ENCODE assay signal across 1 cellular context in the genomic region with DNA sequence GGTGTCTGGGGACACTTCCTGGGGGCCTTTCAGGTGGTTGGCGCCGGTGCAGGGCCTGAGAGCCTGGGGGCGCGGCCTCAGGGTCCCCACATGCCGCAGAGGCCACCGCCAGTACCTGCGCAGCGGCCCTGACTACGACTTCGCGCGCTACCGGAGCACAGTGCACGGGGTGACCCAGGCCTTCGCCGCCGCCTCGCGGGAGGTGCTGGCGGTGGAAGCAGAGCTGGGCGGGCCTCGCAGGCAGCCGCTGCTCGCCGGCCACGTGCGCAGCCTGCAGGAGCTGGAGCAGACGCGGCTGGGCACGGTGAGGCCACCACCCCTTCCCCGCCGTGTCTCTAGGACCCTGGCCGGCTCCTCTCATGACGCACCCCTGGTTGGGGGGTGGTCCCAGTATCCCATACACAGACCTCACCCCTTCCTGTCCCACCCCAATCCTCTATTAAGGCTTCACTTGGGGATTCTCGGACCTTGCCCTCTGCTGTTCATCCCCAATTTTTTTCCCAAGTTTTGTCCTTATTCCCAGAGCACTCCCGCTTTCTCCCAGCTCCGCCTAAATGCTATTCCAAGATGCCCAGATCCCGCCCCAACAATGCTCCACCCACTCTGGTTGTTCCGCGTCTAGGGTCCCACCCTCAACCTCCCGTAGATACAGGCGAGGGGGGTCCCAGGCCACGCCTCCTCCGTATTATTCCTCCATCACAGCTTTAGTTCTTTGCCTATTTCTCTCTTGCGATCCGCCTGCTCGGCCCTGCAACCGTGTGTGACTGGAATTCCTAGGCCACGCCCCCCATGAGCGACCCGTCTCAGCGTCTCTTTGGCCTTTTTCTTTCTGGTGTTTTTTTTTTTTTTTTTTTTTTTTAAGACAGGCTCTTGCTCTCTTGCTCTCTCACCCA.
A peak's percentile ranks its signal among the peaks of the same experiment; 100 is the strongest.
TF ChIP-seq lines count a peak whose summit lies in the region.

No MANE protein-coding gene starts in this region.

TF ChIP-seq in HepG2, 621 proteins besides CTCF, POLR2A, EP300 and RAD21 (continued from another document and continues in another):
- TF ChIP-seq, protein P1, sequence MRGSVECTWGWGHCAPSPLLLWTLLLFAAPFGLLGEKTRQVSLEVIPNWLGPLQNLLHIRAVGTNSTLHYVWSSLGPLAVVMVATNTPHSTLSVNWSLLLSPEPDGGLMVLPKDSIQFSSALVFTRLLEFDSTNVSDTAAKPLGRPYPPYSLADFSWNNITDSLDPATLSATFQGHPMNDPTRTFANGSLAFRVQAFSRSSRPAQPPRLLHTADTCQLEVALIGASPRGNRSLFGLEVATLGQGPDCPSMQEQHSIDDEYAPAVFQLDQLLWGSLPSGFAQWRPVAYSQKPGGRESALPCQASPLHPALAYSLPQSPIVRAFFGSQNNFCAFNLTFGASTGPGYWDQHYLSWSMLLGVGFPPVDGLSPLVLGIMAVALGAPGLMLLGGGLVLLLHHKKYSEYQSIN (CRISPR knock-in tag; IDR thresholded peaks at IDR 0.05; ENCODE audit: borderline replicate concordance), result no peak
- no peak for TF ChIP-seq ELF4 (CRISPR knock-in tag; IDR thresholded peaks at IDR 0.05; ENCODE audit: borderline replicate concordance)
- 0 out of 2 replicates have a peak, but pooled peaks have one; percentile 18 for TF ChIP-seq MAFG (CRISPR knock-in tag; IDR thresholded peaks at IDR 0.05)
- TF ChIP-seq TGIF2 (CRISPR knock-in tag; IDR thresholded peaks at IDR 0.05), result peak; percentile 63
- TF ChIP-seq, protein P2, sequence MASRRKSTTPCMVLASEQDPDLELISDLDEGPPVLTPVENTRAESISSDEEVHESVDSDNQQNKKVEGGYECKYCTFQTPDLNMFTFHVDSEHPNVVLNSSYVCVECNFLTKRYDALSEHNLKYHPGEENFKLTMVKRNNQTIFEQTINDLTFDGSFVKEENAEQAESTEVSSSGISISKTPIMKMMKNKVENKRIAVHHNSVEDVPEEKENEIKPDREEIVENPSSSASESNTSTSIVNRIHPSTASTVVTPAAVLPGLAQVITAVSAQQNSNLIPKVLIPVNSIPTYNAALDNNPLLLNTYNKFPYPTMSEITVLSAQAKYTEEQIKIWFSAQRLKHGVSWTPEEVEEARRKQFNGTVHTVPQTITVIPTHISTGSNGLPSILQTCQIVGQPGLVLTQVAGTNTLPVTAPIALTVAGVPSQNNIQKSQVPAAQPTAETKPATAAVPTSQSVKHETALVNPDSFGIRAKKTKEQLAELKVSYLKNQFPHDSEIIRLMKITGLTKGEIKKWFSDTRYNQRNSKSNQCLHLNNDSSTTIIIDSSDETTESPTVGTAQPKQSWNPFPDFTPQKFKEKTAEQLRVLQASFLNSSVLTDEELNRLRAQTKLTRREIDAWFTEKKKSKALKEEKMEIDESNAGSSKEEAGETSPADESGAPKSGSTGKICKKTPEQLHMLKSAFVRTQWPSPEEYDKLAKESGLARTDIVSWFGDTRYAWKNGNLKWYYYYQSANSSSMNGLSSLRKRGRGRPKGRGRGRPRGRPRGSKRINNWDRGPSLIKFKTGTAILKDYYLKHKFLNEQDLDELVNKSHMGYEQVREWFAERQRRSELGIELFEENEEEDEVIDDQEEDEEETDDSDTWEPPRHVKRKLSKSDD (CRISPR knock-in tag; IDR thresholded peaks at IDR 0.05; ENCODE audit: low read depth), result peak; percentile 80
- peak; percentile 64 for TF ChIP-seq GABPB1 (CRISPR knock-in tag; IDR thresholded peaks at IDR 0.05)
- TF ChIP-seq, protein P3, sequence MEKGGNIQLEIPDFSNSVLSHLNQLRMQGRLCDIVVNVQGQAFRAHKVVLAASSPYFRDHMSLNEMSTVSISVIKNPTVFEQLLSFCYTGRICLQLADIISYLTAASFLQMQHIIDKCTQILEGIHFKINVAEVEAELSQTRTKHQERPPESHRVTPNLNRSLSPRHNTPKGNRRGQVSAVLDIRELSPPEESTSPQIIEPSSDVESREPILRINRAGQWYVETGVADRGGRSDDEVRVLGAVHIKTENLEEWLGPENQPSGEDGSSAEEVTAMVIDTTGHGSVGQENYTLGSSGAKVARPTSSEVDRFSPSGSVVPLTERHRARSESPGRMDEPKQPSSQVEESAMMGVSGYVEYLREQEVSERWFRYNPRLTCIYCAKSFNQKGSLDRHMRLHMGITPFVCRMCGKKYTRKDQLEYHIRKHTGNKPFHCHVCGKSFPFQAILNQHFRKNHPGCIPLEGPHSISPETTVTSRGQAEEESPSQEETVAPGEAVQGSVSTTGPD (CRISPR knock-in tag; IDR thresholded peaks at IDR 0.05), result no peak
- TF ChIP-seq, protein P4, sequence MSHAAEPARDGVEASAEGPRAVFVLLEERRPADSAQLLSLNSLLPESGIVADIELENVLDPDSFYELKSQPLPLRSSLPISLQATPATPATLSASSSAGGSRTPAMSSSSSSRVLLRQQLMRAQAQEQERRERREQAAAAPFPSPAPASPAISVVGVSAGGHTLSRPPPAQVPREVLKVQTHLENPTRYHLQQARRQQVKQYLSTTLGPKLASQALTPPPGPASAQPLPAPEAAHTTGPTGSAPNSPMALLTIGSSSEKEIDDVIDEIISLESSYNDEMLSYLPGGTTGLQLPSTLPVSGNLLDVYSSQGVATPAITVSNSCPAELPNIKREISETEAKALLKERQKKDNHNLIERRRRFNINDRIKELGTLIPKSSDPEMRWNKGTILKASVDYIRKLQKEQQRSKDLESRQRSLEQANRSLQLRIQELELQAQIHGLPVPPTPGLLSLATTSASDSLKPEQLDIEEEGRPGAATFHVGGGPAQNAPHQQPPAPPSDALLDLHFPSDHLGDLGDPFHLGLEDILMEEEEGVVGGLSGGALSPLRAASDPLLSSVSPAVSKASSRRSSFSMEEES (CRISPR knock-in tag; IDR thresholded peaks at IDR 0.05), result peak; percentile 47; the same call in 1 of the 2 replicates
- TF ChIP-seq, protein P5, sequence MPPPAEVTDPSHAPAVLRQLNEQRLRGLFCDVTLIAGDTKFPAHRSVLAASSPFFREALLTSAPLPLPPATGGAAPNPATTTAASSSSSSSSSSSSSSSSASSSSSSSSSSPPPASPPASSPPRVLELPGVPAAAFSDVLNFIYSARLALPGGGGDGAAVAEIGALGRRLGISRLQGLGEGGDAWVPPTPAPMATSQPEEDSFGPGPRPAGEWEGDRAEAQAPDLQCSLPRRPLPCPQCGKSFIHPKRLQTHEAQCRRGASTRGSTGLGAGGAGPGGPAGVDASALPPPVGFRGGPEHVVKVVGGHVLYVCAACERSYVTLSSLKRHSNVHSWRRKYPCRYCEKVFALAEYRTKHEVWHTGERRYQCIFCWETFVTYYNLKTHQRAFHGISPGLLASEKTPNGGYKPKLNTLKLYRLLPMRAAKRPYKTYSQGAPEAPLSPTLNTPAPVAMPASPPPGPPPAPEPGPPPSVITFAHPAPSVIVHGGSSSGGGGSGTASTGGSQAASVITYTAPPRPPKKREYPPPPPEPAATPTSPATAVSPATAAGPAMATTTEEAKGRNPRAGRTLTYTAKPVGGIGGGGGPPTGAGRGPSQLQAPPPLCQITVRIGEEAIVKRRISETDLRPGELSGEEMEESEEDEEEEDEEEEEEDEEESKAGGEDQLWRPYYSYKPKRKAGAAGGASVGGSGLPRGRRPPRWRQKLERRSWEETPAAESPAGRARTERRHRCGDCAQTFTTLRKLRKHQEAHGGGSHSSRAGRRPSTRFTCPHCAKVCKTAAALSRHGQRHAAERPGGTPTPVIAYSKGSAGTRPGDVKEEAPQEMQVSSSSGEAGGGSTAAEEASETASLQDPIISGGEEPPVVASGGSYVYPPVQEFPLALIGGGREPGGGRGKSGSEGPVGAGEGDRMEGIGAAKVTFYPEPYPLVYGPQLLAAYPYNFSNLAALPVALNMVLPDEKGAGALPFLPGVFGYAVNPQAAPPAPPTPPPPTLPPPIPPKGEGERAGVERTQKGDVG (CRISPR knock-in tag; IDR thresholded peaks at IDR 0.05; ENCODE audit: borderline replicate concordance), result peak; percentile 82; the same call in 1 of the 2 replicates
- TF ChIP-seq, protein P6, sequence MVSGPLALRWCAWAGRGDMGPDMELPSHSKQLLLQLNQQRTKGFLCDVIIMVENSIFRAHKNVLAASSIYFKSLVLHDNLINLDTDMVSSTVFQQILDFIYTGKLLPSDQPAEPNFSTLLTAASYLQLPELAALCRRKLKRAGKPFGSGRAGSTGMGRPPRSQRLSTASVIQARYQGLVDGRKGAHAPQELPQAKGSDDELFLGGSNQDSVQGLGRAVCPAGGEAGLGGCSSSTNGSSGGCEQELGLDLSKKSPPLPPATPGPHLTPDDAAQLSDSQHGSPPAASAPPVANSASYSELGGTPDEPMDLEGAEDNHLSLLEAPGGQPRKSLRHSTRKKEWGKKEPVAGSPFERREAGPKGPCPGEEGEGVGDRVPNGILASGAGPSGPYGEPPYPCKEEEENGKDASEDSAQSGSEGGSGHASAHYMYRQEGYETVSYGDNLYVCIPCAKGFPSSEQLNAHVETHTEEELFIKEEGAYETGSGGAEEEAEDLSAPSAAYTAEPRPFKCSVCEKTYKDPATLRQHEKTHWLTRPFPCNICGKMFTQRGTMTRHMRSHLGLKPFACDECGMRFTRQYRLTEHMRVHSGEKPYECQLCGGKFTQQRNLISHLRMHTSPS (CRISPR knock-in tag; IDR thresholded peaks at IDR 0.05; ENCODE audit: low read depth), result peak; percentile 74; the same call in 1 of the 2 replicates
- TF ChIP-seq FOXO1 (CRISPR knock-in tag; IDR thresholded peaks at IDR 0.05), result peak; percentile 71
- TF ChIP-seq FOXK2 (IDR thresholded peaks at IDR 0.05), result no peak
- peak; percentile 94 for TF ChIP-seq ZNF607 (CRISPR knock-in tag; IDR thresholded peaks at IDR 0.05; ENCODE audit: borderline replicate concordance)
- TF ChIP-seq, protein P7, sequence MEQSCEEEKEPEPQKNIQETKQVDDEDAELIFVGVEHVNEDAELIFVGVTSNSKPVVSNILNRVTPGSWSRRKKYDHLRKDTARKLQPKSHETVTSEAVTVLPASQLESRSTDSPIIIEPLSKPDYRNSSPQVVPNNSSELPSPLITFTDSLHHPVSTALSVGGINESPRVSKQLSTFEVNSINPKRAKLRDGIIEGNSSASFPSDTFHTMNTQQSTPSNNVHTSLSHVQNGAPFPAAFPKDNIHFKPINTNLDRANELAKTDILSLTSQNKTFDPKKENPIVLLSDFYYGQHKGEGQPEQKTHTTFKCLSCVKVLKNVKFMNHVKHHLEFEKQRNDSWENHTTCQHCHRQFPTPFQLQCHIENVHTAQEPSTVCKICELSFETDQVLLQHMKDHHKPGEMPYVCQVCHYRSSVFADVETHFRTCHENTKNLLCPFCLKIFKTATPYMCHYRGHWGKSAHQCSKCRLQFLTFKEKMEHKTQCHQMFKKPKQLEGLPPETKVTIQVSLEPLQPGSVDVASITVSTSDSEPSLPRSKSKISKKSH (CRISPR knock-in tag; IDR thresholded peaks at IDR 0.05; ENCODE audit: borderline replicate concordance), result peak; percentile 95
- TF ChIP-seq CEBPB (IDR thresholded peaks at IDR 0.05; ENCODE audit: borderline replicate concordance, low read depth, low read length), result no peak
- TF ChIP-seq NR2F2 (IDR thresholded peaks at IDR 0.05; ENCODE audit: borderline replicate concordance, low read depth), result 0 out of 2 replicates have a peak, but pooled peaks have one; percentile 22
- TF ChIP-seq ZNF225 (CRISPR knock-in tag; IDR thresholded peaks at IDR 0.05), result peak; percentile 96; the same call in 1 of the 2 replicates
- TF ChIP-seq CC2D1A (CRISPR knock-in tag; IDR thresholded peaks at IDR 0.05), result peak; percentile 74; the same call in 1 of the 2 replicates
- TF ChIP-seq ZNF644 (CRISPR knock-in tag; IDR thresholded peaks at IDR 0.05; ENCODE audit: low read depth), result 0 out of 2 replicates have a peak, but pooled peaks have one; percentile 38
- peak; percentile 88 for TF ChIP-seq ARNTL (CRISPR knock-in tag; IDR thresholded peaks at IDR 0.05)
- peak; percentile 84 for TF ChIP-seq HIVEP1 (CRISPR knock-in tag; IDR thresholded peaks at IDR 0.05)
- peak; percentile 97 for TF ChIP-seq ZNF772 (CRISPR knock-in tag; IDR thresholded peaks at IDR 0.05)
- peak; percentile 90; the same call in 1 of the 2 replicates for TF ChIP-seq ZNF891 (CRISPR knock-in tag; IDR thresholded peaks at IDR 0.05)
- TF ChIP-seq HOXA7 (CRISPR knock-in tag; IDR thresholded peaks at IDR 0.05), result 0 out of 2 replicates have a peak, but pooled peaks have one; percentile 77
- no peak for TF ChIP-seq ZFP36 (IDR thresholded peaks at IDR 0.05; ENCODE audit: borderline replicate concordance, low read depth, low read length, partially characterized antibody)
- TF ChIP-seq, protein P8, sequence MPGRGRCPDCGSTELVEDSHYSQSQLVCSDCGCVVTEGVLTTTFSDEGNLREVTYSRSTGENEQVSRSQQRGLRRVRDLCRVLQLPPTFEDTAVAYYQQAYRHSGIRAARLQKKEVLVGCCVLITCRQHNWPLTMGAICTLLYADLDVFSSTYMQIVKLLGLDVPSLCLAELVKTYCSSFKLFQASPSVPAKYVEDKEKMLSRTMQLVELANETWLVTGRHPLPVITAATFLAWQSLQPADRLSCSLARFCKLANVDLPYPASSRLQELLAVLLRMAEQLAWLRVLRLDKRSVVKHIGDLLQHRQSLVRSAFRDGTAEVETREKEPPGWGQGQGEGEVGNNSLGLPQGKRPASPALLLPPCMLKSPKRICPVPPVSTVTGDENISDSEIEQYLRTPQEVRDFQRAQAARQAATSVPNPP (CRISPR knock-in tag; IDR thresholded peaks at IDR 0.05), result peak; percentile 68
- TF ChIP-seq, protein P9, sequence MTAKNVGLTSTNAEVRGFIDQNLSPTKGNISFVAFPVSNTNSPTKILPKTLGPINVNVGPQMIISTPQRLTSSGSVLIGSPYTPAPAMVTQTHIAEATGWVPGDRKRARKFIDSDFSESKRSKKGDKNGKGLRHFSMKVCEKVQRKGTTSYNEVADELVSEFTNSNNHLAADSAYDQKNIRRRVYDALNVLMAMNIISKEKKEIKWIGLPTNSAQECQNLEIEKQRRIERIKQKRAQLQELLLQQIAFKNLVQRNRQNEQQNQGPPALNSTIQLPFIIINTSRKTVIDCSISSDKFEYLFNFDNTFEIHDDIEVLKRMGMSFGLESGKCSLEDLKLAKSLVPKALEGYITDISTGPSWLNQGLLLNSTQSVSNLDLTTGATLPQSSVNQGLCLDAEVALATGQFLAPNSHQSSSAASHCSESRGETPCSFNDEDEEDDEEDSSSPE (CRISPR knock-in tag; IDR thresholded peaks at IDR 0.05), result peak; percentile 92
- peak; percentile 84; the same call in 1 of the 2 replicates for TF ChIP-seq ZSCAN30 (CRISPR knock-in tag; IDR thresholded peaks at IDR 0.05)
- TF ChIP-seq ZNF101 (CRISPR knock-in tag; IDR thresholded peaks at IDR 0.05; ENCODE audit: borderline replicate concordance, low read depth), result no peak
- TF ChIP-seq, protein P10, sequence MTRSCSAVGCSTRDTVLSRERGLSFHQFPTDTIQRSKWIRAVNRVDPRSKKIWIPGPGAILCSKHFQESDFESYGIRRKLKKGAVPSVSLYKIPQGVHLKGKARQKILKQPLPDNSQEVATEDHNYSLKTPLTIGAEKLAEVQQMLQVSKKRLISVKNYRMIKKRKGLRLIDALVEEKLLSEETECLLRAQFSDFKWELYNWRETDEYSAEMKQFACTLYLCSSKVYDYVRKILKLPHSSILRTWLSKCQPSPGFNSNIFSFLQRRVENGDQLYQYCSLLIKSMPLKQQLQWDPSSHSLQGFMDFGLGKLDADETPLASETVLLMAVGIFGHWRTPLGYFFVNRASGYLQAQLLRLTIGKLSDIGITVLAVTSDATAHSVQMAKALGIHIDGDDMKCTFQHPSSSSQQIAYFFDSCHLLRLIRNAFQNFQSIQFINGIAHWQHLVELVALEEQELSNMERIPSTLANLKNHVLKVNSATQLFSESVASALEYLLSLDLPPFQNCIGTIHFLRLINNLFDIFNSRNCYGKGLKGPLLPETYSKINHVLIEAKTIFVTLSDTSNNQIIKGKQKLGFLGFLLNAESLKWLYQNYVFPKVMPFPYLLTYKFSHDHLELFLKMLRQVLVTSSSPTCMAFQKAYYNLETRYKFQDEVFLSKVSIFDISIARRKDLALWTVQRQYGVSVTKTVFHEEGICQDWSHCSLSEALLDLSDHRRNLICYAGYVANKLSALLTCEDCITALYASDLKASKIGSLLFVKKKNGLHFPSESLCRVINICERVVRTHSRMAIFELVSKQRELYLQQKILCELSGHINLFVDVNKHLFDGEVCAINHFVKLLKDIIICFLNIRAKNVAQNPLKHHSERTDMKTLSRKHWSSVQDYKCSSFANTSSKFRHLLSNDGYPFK (CRISPR knock-in tag; IDR thresholded peaks at IDR 0.05; ENCODE audit: borderline replicate concordance), result peak; percentile 48; the same call in 1 of the 2 replicates
- TF ChIP-seq ZNF776 (CRISPR knock-in tag; IDR thresholded peaks at IDR 0.05), result peak; percentile 77
- peak; percentile 73; the same call in 1 of the 2 replicates for TF ChIP-seq DMAP1 (CRISPR knock-in tag; IDR thresholded peaks at IDR 0.05)
